13 cellular contexts compared by ENCODE assay signal in genomic region chr2:119809329-119810038, GRCh38. TPM values are rescaled to one million over a fixed set of nuclear protein-coding genes. Genes with fewer than 3 reads are reported as not detected.
DNase-seq lines count a peak whose midpoint lies in the region; ATAC-seq and TF ChIP-seq lines count a peak whose summit lies in the region.
"Had no signal": no experiment of that assay in that cellular context is flagged by ENCODE, and none has a peak within 500 bp of the region (broad histone marks: within the 10 kb centered on the region; RNA-seq: fewer than 3 reads in every experiment).

No MANE protein-coding gene starts in this region.

- H3K27me3 ChIP-seq in liver (ENCODE audit: control insufficient read depth in 4 of 4, insufficient read depth in 4 of 4, low read length in 3 of 4), result no peaks in the 10 kb centered on the region
- H3K27me3 ChIP-seq: transverse colon had no signal

- H3K9me3 ChIP-seq in liver (ENCODE audit: control insufficient read depth in 4 of 4, low read length in 3 of 4), result no peaks in the 10 kb centered on the region
- H3K9me3 ChIP-seq: transverse colon had no signal

- no peak overlapping the region for H3K27ac ChIP-seq in liver (ENCODE audit: low read depth in 1 of 2, low read length in 2 of 2)

- peaks cover 0 to 8% (median 7%) of the 10 kb centered on the region in 4 donors for H3K4me1 ChIP-seq in liver (ENCODE audit: control insufficient read depth in 4 of 4, insufficient read depth in 4 of 4, low read length in 3 of 4)

- H3K4me1 Mint-ChIP-seq in stimulated activated effector memory CD8-positive, alpha-beta T cell treated with anti-CD3 and anti-CD28 coated beads, Interleukin-12 subunit alpha, Interleukin-12 subunit beta, amount 100 ng/mL, for 72 hours, result peaks cover 33% of the 10 kb centered on the region
- H3K4me1 Mint-ChIP-seq in activated T-cell treated with anti-CD3 and anti-CD28 coated beads, Interleukin-2, amount 50 U/mL, for 72 hours (ENCODE audit: low read depth), result peaks cover 24% of the 10 kb centered on the region

- TF ChIP-seq CTCF in cardiac fibroblast (IDR thresholded peaks at IDR 0.05; ENCODE audit: low read depth, low read length) (no peak), liver (IDR thresholded peaks at IDR 0.05; ENCODE audit: low read depth, low read length, missing input control) (no peak)

- no peak for TF ChIP-seq RAD21 in liver (IDR thresholded peaks at IDR 0.05)

- peak; percentile 73 for DNase-seq in AG20443 (ENCODE audit: low spot score)
- DNase-seq in M059J (ENCODE audit: low read depth), result peak; percentile 9
- peak; percentile 89 for DNase-seq in cardiac fibroblast (ENCODE audit: low read depth in 2 of 2)
- DNase-seq in stimulated activated effector memory CD8-positive, alpha-beta T cell treated with anti-CD3 and anti-CD28 coated beads, Interleukin-12 subunit alpha, Interleukin-12 subunit beta, amount 100 ng/mL, for 72 hours (ENCODE audit: low spot score in 2 of 2), result no peak
- DNase-seq in activated T-cell treated with anti-CD3 and anti-CD28 coated beads, Interleukin-2, amount 50 U/mL, for 72 hours, result no peak
- DNase-seq: caudate nucleus, DMS 273 treated with DMSO at 0.1 percent for 48 hours, H9, transverse colon had no signal

- no peak for ATAC-seq in stimulated activated effector memory CD8-positive, alpha-beta T cell treated with anti-CD3 and anti-CD28 coated beads, Interleukin-12 subunit alpha, Interleukin-12 subunit beta, amount 100 ng/mL, for 72 hours
- ATAC-seq in GM21360 (IDR thresholded peaks at IDR 0.05; ENCODE audit: unreplicated experiment) (no peak), HG03520 (IDR thresholded peaks at IDR 0.05; ENCODE audit: unreplicated experiment) (no peak)
- no peak for ATAC-seq in activated T-cell treated with anti-CD3 and anti-CD28 coated beads, Interleukin-2, amount 50 U/mL, for 72 hours (replicated peaks in 1 of 2)

- H3K4me3 ChIP-seq in cardiac fibroblast (replicated peaks in 1 of 2; ENCODE audit: low read depth in 2 of 2, low read length in 2 of 2) (peak overlapping the region in 1 of 2 donors; percentile 3), liver (ENCODE audit: low read depth in 1 of 3, low read length in 3 of 3) (no peak overlapping the region)
- H3K4me3 ChIP-seq: transverse colon had no signal

- peaks cover 0 to 3% (median 1%) of the 10 kb centered on the region in 4 donors for H3K36me3 ChIP-seq in liver (ENCODE audit: control insufficient read depth in 4 of 4, insufficient read depth in 3 of 4, low read depth in 1 of 4, low read length in 3 of 4)
- H3K36me3 ChIP-seq: transverse colon had no signal

- WGBS in liver, result 34% methylated on average over 6 of the region's 6 CpGs

- H3K27ac Mint-ChIP-seq in stimulated activated effector memory CD8-positive, alpha-beta T cell treated with anti-CD3 and anti-CD28 coated beads, Interleukin-12 subunit alpha, Interleukin-12 subunit beta, amount 100 ng/mL, for 72 hours, result no peak overlapping the region
- no peak overlapping the region for H3K27ac Mint-ChIP-seq in activated T-cell treated with anti-CD3 and anti-CD28 coated beads, Interleukin-2, amount 50 U/mL, for 72 hours

- H3K4me3 Mint-ChIP-seq in stimulated activated effector memory CD8-positive, alpha-beta T cell treated with anti-CD3 and anti-CD28 coated beads, Interleukin-12 subunit alpha, Interleukin-12 subunit beta, amount 100 ng/mL, for 72 hours, result no peak overlapping the region
- no peak overlapping the region for H3K4me3 Mint-ChIP-seq in activated T-cell treated with anti-CD3 and anti-CD28 coated beads, Interleukin-2, amount 50 U/mL, for 72 hours
- H3K4me3 Mint-ChIP-seq: H9, neural crest cell had no signal

- no peaks in the 10 kb centered on the region for H3K9me3 Mint-ChIP-seq in stimulated activated effector memory CD8-positive, alpha-beta T cell treated with anti-CD3 and anti-CD28 coated beads, Interleukin-12 subunit alpha, Interleukin-12 subunit beta, amount 100 ng/mL, for 72 hours
- H3K9me3 Mint-ChIP-seq in activated T-cell treated with anti-CD3 and anti-CD28 coated beads, Interleukin-2, amount 50 U/mL, for 72 hours, result peaks cover 2% of the 10 kb centered on the region in 2 donors

- no peaks in the 10 kb centered on the region for H3K27me3 Mint-ChIP-seq in activated T-cell treated with anti-CD3 and anti-CD28 coated beads, Interleukin-2, amount 50 U/mL, for 72 hours (ENCODE audit: low read depth)

- H3K9ac ChIP-seq in liver (ENCODE audit: low read depth in 1 of 2, low read length in 2 of 2), result no peak overlapping the region

- peaks cover 22% of the 10 kb centered on the region for H3K36me3 Mint-ChIP-seq in stimulated activated effector memory CD8-positive, alpha-beta T cell treated with anti-CD3 and anti-CD28 coated beads, Interleukin-12 subunit alpha, Interleukin-12 subunit beta, amount 100 ng/mL, for 72 hours
- H3K36me3 Mint-ChIP-seq in activated T-cell treated with anti-CD3 and anti-CD28 coated beads, Interleukin-2, amount 50 U/mL, for 72 hours (ENCODE audit: insufficient read depth in 2 of 2), result peaks cover 5 to 12% of the 10 kb centered on the region in 2 donors

TF ChIP-seq in liver, 16 proteins besides CTCF, POLR2A, EP300 and RAD21:
- TF ChIP-seq, protein P1, sequence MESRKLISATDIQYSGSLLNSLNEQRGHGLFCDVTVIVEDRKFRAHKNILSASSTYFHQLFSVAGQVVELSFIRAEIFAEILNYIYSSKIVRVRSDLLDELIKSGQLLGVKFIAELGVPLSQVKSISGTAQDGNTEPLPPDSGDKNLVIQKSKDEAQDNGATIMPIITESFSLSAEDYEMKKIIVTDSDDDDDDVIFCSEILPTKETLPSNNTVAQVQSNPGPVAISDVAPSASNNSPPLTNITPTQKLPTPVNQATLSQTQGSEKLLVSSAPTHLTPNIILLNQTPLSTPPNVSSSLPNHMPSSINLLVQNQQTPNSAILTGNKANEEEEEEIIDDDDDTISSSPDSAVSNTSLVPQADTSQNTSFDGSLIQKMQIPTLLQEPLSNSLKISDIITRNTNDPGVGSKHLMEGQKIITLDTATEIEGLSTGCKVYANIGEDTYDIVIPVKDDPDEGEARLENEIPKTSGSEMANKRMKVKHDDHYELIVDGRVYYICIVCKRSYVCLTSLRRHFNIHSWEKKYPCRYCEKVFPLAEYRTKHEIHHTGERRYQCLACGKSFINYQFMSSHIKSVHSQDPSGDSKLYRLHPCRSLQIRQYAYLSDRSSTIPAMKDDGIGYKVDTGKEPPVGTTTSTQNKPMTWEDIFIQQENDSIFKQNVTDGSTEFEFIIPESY (IDR thresholded peaks at IDR 0.05), result no peak
- TF ChIP-seq HNF4A (conservative IDR thresholded peaks at IDR 0.05) (peak; percentile 7 to 28), TAF1 (conservative IDR thresholded peaks at IDR 0.05) (no peak), ATF3 (IDR thresholded peaks at IDR 0.05) (no peak)

RNA-seq across cellular contexts. Expression of gene PTPN4, which starts 49.8 kb away (rescaled TPM):
- 10.1 and 12.9 TPM in 2 replicates for total RNA-seq in M059J (2014; rRNA removed; shearing (Covaris generic))
- total RNA-seq in liver, result 10 to 100 TPM; 12.6 to 34.6 TPM
- polyA plus RNA-seq in liver, result 1 to 10 TPM; 4.2 to 6.4 TPM
- total RNA-seq in activated T-cell treated with anti-CD3 and anti-CD28 coated beads, Interleukin-2, amount 50 U/mL, for 72 hours, result 10 to 100 TPM; 38.0 to 46.5 TPM

Comparison
In these comparisons a context has a peak if more than half of its experiments do, and no peak if none do; other contexts are left out.
1. DNase-seq: peak in AG20443 (single experiment), M059J (single experiment) and cardiac fibroblast (2 of 2); none in stimulated activated effector memory CD8-positive, alpha-beta T cell treated with anti-CD3 and anti-CD28 coated beads, Interleukin-12 subunit alpha, Interleukin-12 subunit beta, amount 100 ng/mL, for 72 hours (0 of 2) and activated T-cell treated with anti-CD3 and anti-CD28 coated beads, Interleukin-2, amount 50 U/mL, for 72 hours (0 of 2).